11 cellular contexts compared by ENCODE assay signal in genomic region chr11:62654297-62654696, GRCh38. TPM values are rescaled to one million over a fixed set of nuclear protein-coding genes. Genes with fewer than 3 reads are reported as not detected.
DNase-seq lines count a peak whose midpoint lies in the region; ATAC-seq, FAIRE-seq and TF ChIP-seq lines count a peak whose summit lies in the region.
"Had no signal": no experiment of that assay in that cellular context is flagged by ENCODE, and none has a peak within 500 bp of the region (broad histone marks: within the 10 kb centered on the region; RNA-seq: fewer than 3 reads in every experiment).

No MANE protein-coding gene starts in this region.

- no peak overlapping the region for H3K4ac ChIP-seq in H1 (replicated peaks; ENCODE audit: insufficient read length, low read depth, low read length)

- H2AK5ac ChIP-seq in H1 (ENCODE audit: low read depth, low read length), result no peak overlapping the region

- peak overlapping the region; percentile 69 for H3K4me3 Mint-ChIP-seq in CD4-positive, alpha-beta T cell

- no peak overlapping the region for H2BK20ac ChIP-seq in H1 (ENCODE audit: low read length)

- H3K4me3 ChIP-seq in MM.1S (ENCODE audit: low read length) (no peak overlapping the region), H1 (ENCODE audit: extremely low read depth in 1 of 4, insufficient read depth in 2 of 4, low read depth in 3 of 4, low read length in 4 of 4) (no peak overlapping the region), sigmoid colon (no peak overlapping the region)
- H3K4me3 ChIP-seq: mucosa of descending colon had no signal

- CTCF ChIA-PET in CD4-positive, alpha-beta T cell (lab: Charles Lee), result interaction anchor here (1.3 kb wide), 1 partner anchor 40 kb away, joined by 4 read pairs; no protein-coding TSS in a partner anchor
- CTCF ChIA-PET in H1 (lab: Charles Lee; ENCODE audit: partially characterized antibody), result interaction anchor here (1.5 kb wide), 1 partner anchor 8 kb away, joined by 4 read pairs; no protein-coding TSS in a partner anchor

- H4K20me1 ChIP-seq in MM.1S (ENCODE audit: insufficient read depth, low read length), result no peaks in the 10 kb centered on the region
- peaks cover 0 to 8% of the 10 kb centered on the region in 2 experiments for H4K20me1 ChIP-seq in H1 (replicated peaks in 1 of 2; ENCODE audit: control insufficient read depth in 1 of 2, insufficient read depth in 2 of 2, low read length in 2 of 2)

- TF ChIP-seq EP300 in H1 (IDR thresholded peaks at IDR 0.05; ENCODE audit: borderline replicate concordance in 1 of 2, low read depth in 2 of 2, low read length in 2 of 2), result no peak
- TF ChIP-seq EP300 in sigmoid colon (IDR thresholded peaks at IDR 0.05), result no peak

- no peak overlapping the region for H3K23ac ChIP-seq in H1 (ENCODE audit: insufficient read length)

- POLR2A ChIA-PET in CD4-positive, alpha-beta T cell (lab: Charles Lee), result interaction anchor here (1.1 to 5.6 kb wide), 4 partner anchors 8 to 63 kb away, joined by 3 to 170 read pairs (median 7); partner anchors contain the start of genes C11orf98, CSKMT, GANAB and TUT1
- POLR2A ChIA-PET in H1 (lab: Charles Lee; ENCODE audit: partially characterized antibody), result interaction anchor here (1.0 to 50.4 kb wide), 4 partner anchors 32 to 201 kb away, joined by 3 to 2041 read pairs (median 6); partner anchors contain the start of genes BSCL2, C11orf98, CSKMT and GNG3

- no peaks in the 10 kb centered on the region for H3K27me3 ChIP-seq in CD4-positive, alpha-beta T cell (ENCODE audit: control insufficient read depth, insufficient read depth, low read length)
- no peaks in the 10 kb centered on the region for H3K27me3 ChIP-seq in MM.1S (replicated peaks; ENCODE audit: insufficient read depth, low read length)
- no peaks in the 10 kb centered on the region for H3K27me3 ChIP-seq in H1 (replicated peaks in 1 of 4; ENCODE audit: control insufficient read depth in 3 of 4, extremely low read depth in 1 of 4, insufficient read depth in 3 of 4, low read length in 3 of 4)
- H3K27me3 ChIP-seq in sigmoid colon, result no peaks in the 10 kb centered on the region

- FAIRE-seq in H1 (lab: Jason Lieb, UNC), result no peak
- no peak for FAIRE-seq in frontal cortex (lab: Jason Lieb, UNC)
- FAIRE-seq: endometrium had no signal

- H3K27ac Mint-ChIP-seq in CD4-positive, alpha-beta T cell, result peak overlapping the region; percentile 69

- H3K36me3 ChIP-seq in MM.1S (replicated peaks; ENCODE audit: insufficient read depth, low read length), result no peaks in the 10 kb centered on the region
- peaks cover 0 to 6% (median 2%) of the 10 kb centered on the region in 4 experiments; a peak in 4 of 8 replicates for H3K36me3 ChIP-seq in H1 (ENCODE audit: control insufficient read depth in 2 of 4, insufficient read depth in 4 of 4, low read length in 3 of 4)
- H3K36me3 ChIP-seq in sigmoid colon, result peaks cover 3 to 7% (median 5%) of the 10 kb centered on the region in 4 donors

- H2BK12ac ChIP-seq in H1 (ENCODE audit: low read depth, low read length), result no peak overlapping the region

- H2BK5ac ChIP-seq in H1 (ENCODE audit: low read depth, low read length), result no peak overlapping the region

- peaks cover 3% of the 10 kb centered on the region for H3K23me2 ChIP-seq in H1 (ENCODE audit: low read depth, low read length)

- H2BK15ac ChIP-seq in H1 (ENCODE audit: low read length), result no peak overlapping the region

- H3F3A ChIP-seq in MM.1S (ENCODE audit: insufficient read depth, low read length), result peaks cover 11% of the 10 kb centered on the region

- peaks cover 30% of the 10 kb centered on the region for H3K79me2 ChIP-seq in MM.1S (ENCODE audit: low read length)
- peaks cover 7 to 23% of the 10 kb centered on the region in 2 experiments for H3K79me2 ChIP-seq in H1 (ENCODE audit: control insufficient read depth in 1 of 2, insufficient read depth in 2 of 2, low read length in 2 of 2)

- no peaks in the 10 kb centered on the region for H3K27me3 Mint-ChIP-seq in CD4-positive, alpha-beta T cell

- no peak overlapping the region for H2BK120ac ChIP-seq in H1 (replicated peaks; ENCODE audit: low read depth, low read length)

- H3K14ac ChIP-seq in H1 (ENCODE audit: insufficient read length), result no peak overlapping the region

- no peak overlapping the region for H3K27ac ChIP-seq in CD4-positive, alpha-beta T cell (ENCODE audit: low read depth, low read length)
- H3K27ac ChIP-seq in MM.1S (ENCODE audit: low read length), result no peak overlapping the region
- H3K27ac ChIP-seq in H1 (ENCODE audit: low read depth, low read length), result no peak overlapping the region
- no peak overlapping the region for H3K27ac ChIP-seq in sigmoid colon

- no peak for TF ChIP-seq RAD21 in H1 (IDR thresholded peaks at IDR 0.05 in 1 of 2, conservative IDR thresholded peaks at IDR 0.05 in 1 of 2; ENCODE audit: low read depth in 2 of 2, low read length in 2 of 2)

- peaks cover 13% of the 10 kb centered on the region for H3K36me3 Mint-ChIP-seq in CD4-positive, alpha-beta T cell (ENCODE audit: low read depth)

- TF ChIP-seq POLR2A in H1 (IDR thresholded peaks at IDR 0.05; ENCODE audit: control extremely low read depth in 1 of 2, low read depth in 2 of 2, low read length in 2 of 2), result no peak
- TF ChIP-seq POLR2A in sigmoid colon (IDR thresholded peaks at IDR 0.05), result no peak

- H3K18ac ChIP-seq in H1 (ENCODE audit: extremely low read depth, low read length), result no peak overlapping the region

- H3K4me2 ChIP-seq in MM.1S (ENCODE audit: low read depth, low read length) (peak overlapping the region; percentile 41; the same call in 1 of the 2 replicates), H1 (ENCODE audit: insufficient read depth in 1 of 2, low read depth in 2 of 2, low read length in 2 of 2) (no peak overlapping the region; a peak in 1 of 4 replicates)

- H3K9me3 ChIP-seq in CD4-positive, alpha-beta T cell (ENCODE audit: control insufficient read depth, low read length), result no peaks in the 10 kb centered on the region
- H3K9me3 ChIP-seq in MM.1S (replicated peaks; ENCODE audit: insufficient read depth, low read length) (no peaks in the 10 kb centered on the region), H1 (ENCODE audit: insufficient read depth in 2 of 2, low read depth in 1 of 2, low read length in 1 of 2) (no peaks in the 10 kb centered on the region), sigmoid colon (no peaks in the 10 kb centered on the region)
- H3K9me3 ChIP-seq: mucosa of descending colon had no signal

- H2AFZ ChIP-seq in MM.1S (ENCODE audit: low read length) (peak overlapping the region; percentile 76), H1 (ENCODE audit: low read length) (no peak overlapping the region)

- H3K56ac ChIP-seq in H1 (replicated peaks; ENCODE audit: insufficient read length, low read depth, low read length), result no peak overlapping the region

- H4K5ac ChIP-seq in H1 (ENCODE audit: insufficient read length, low read depth, low read length), result no peak overlapping the region

- intact Hi-C loops in CD4-positive, alpha-beta T cell (cut with DNase I, micrococcal nuclease), result loop anchor here in 1 of 2 experiments (5.0 kb wide), 2 partner anchors 42 to 62 kb away; partner anchors contain the start of genes EML3, ROM1 and TUT1
- intact Hi-C loops in sigmoid colon (cut with DNase I), result loop anchor here (5.0 kb wide), 1 partner anchor 53 kb away; the partner anchor contains the start of genes BSCL2 and GNG3

- no peak for DNase-seq in CD4-positive, alpha-beta T cell
- DNase-seq in MM.1S (no peak), H1 (ENCODE audit: low read depth in 1 of 2, low spot score in 2 of 2) (no peak), sigmoid colon (no peak), frontal cortex (ENCODE audit: low spot score in 2 of 2) (no peak)
- DNase-seq: amygdala, Calu3, NCI-H1694 had no signal

- ATAC-seq in CD4-positive, alpha-beta T cell (ENCODE audit: poor library complexity), result no peak
- no peak for ATAC-seq in GM19328 (IDR thresholded peaks at IDR 0.05; ENCODE audit: unreplicated experiment)

- no peak for TF ChIP-seq CTCF in CD4-positive, alpha-beta T cell (IDR thresholded peaks at IDR 0.05)
- no peak for TF ChIP-seq CTCF in MM.1S (IDR thresholded peaks at IDR 0.05; ENCODE audit: low read length)
- no peak for TF ChIP-seq CTCF in H1 (IDR thresholded peaks at IDR 0.05; ENCODE audit: control extremely low read depth in 1 of 3, insufficient read depth in 1 of 3, low read depth in 1 of 3, low read length in 3 of 3)
- no peak for TF ChIP-seq CTCF in sigmoid colon (IDR thresholded peaks at IDR 0.05)

- H3K4me1 Mint-ChIP-seq in CD4-positive, alpha-beta T cell (ENCODE audit: low read depth), result peaks cover 17% of the 10 kb centered on the region

- WGBS in H1 (ENCODE audit: extremely low coverage in 1 of 2, insufficient coverage in 1 of 2, insufficient read length in 1 of 2, insufficient replicate concordance in 2 of 2, low coverage in 1 of 2, low lambda C conversion rate in 2 of 2, missing lambda C conversion rate in 1 of 2), 2 experiments, result 96% methylated on average over 11 of the region's 11 CpGs; no CpG with 5 or more reads in 1 of the 2 experiments
- WGBS in sigmoid colon, 2 donors, result 87 to 89% methylated on average over 11 of the region's 11 CpGs

- peaks cover 7% of the 10 kb centered on the region; the same call in 1 of the 2 replicates for H3K79me1 ChIP-seq in H1 (ENCODE audit: low read depth, low read length)

- H3K9me2 ChIP-seq in MM.1S (replicated peaks; ENCODE audit: insufficient read depth, low read length), result no peaks in the 10 kb centered on the region

- no peaks in the 10 kb centered on the region for H3K9me3 Mint-ChIP-seq in CD4-positive, alpha-beta T cell

- H3K9ac ChIP-seq in MM.1S (ENCODE audit: low read length) (no peak overlapping the region), H1 (replicated peaks in 1 of 4; ENCODE audit: extremely low read depth in 1 of 4, low read depth in 3 of 4, low read length in 3 of 4) (no peak overlapping the region; a peak in 1 of 7 replicates)

- H4K91ac ChIP-seq in H1 (replicated peaks; ENCODE audit: insufficient read length, low read length), result no peak overlapping the region

- H4K8ac ChIP-seq in H1 (ENCODE audit: extremely low read depth, insufficient read depth, low read length), result peak overlapping the region; percentile 35; the same call in 1 of the 2 replicates

- H3K4me1 ChIP-seq in MM.1S (ENCODE audit: low read length) (0 out of 2 replicates have a peak, but pooled peaks cover 4% of the 10 kb centered on the region), H1 (replicated peaks in 1 of 4; ENCODE audit: control insufficient read depth in 3 of 4, insufficient read depth in 4 of 4, low read length in 3 of 4) (no peaks in the 10 kb centered on the region), sigmoid colon (peaks cover 0 to 17% (median 15%) of the 10 kb centered on the region in 4 donors)

RNA-seq across cellular contexts. Expression of gene INTS5, which starts 1.2 kb away (rescaled TPM):
- total RNA-seq in CD4-positive, alpha-beta T cell, result 10 to 100 TPM; 16.3 TPM
- total RNA-seq in H1 (2021; fragmentation: NEBNext Ultra II Directional; extraction: Animal tissue kit (Norgen Biotek cat#: 25700)), result 29.3 and 30.1 TPM in 2 replicates
- polyA plus RNA-seq in H1 (2011; rRNA removed), result 23.6 and 30.3 TPM in 2 replicates
- 16.9 TPM for polyA plus RNA-seq in H1 (2011; cell fraction: cytosol; rRNA removed)
- 24.8 TPM for polyA plus RNA-seq in H1 (2011; cell fraction: nucleus; rRNA removed)
- 15.9 to 24.0 TPM (median 21.7 TPM) in 4 replicates for polyA plus RNA-seq in H1 (2012, experiment 1 of 2)
- 29.0 TPM for polyA plus RNA-seq in H1 (2012, experiment 2 of 2)
- 14.1 TPM for polyA plus RNA-seq in H1 (2013, experiment 1 of 2)
- 14.2 TPM for polyA plus RNA-seq in H1 (2013, experiment 2 of 2)
- polyA minus RNA-seq in H1 (2011; rRNA and poly(A)+ RNA removed), result 36.5 and 47.3 TPM in 2 replicates
- polyA minus RNA-seq in H1 (2011; cell fraction: cytosol; rRNA and poly(A)+ RNA removed), result 15.9 TPM
- polyA minus RNA-seq in H1 (2011; cell fraction: nucleus; rRNA and poly(A)+ RNA removed), result 24.9 TPM
- total RNA-seq in sigmoid colon, result 10 to 100 TPM; 11.2 to 13.2 (median 12.1) TPM
- polyA plus RNA-seq in sigmoid colon, result 10 to 100 TPM in 1 of 3 donors, 1 to 10 TPM in 2; 7.8 to 14.8 (median 8.8) TPM
- total RNA-seq in frontal cortex, result 20.8 TPM

RNA-seq across cellular contexts. Expression of gene GANAB, which starts 7.9 kb away (rescaled TPM):
- total RNA-seq in CD4-positive, alpha-beta T cell, result 100 to 1,000 TPM; 181 to 182 TPM
- total RNA-seq in H1 (2021; fragmentation: NEBNext Ultra II Directional; extraction: Animal tissue kit (Norgen Biotek cat#: 25700)), result 326 and 330 TPM in 2 replicates
- polyA plus RNA-seq in H1 (2011; rRNA removed), result 289 and 297 TPM in 2 replicates
- 275 TPM for polyA plus RNA-seq in H1 (2011; cell fraction: cytosol; rRNA removed)
- 508 TPM for polyA plus RNA-seq in H1 (2011; cell fraction: nucleus; rRNA removed)
- polyA plus RNA-seq in H1 (2012, experiment 1 of 2), result 262 to 319 TPM (median 285 TPM) in 4 replicates
- 291 TPM for polyA plus RNA-seq in H1 (2012, experiment 2 of 2)
- 382 TPM for polyA plus RNA-seq in H1 (2013, experiment 1 of 2)
- polyA plus RNA-seq in H1 (2013, experiment 2 of 2), result 320 TPM
- 365 and 405 TPM in 2 replicates for polyA minus RNA-seq in H1 (2011; rRNA and poly(A)+ RNA removed)
- polyA minus RNA-seq in H1 (2011; cell fraction: cytosol; rRNA and poly(A)+ RNA removed), result 182 TPM
- 152 TPM for polyA minus RNA-seq in H1 (2011; cell fraction: nucleus; rRNA and poly(A)+ RNA removed)
- total RNA-seq in sigmoid colon, result 100 to 1,000 TPM in 1 of 4 donors, 10 to 100 TPM in 3; 67.4 to 111 (median 77.9) TPM
- 100 to 1,000 TPM in 1 of 3 donors, 10 to 100 TPM in 2; 12.6 to 163 (median 37.9) TPM for polyA plus RNA-seq in sigmoid colon
- total RNA-seq in frontal cortex, result 62.8 TPM

RNA-seq across cellular contexts. Expression of gene C11orf98, which starts 10.7 kb away (rescaled TPM):
- 10 to 100 TPM; 14.3 to 18.5 TPM for total RNA-seq in CD4-positive, alpha-beta T cell
- total RNA-seq in H1 (2021; fragmentation: NEBNext Ultra II Directional; extraction: Animal tissue kit (Norgen Biotek cat#: 25700)), result 171 and 173 TPM in 2 replicates
- polyA plus RNA-seq in H1 (2011; rRNA removed) (68.0 and 72.1 TPM in 2 replicates), sigmoid colon (100 to 1,000 TPM; 166 to 183 (median 176) TPM)
- polyA plus RNA-seq in H1 (2011; cell fraction: cytosol; rRNA removed), result 154 TPM
- 107 TPM for polyA plus RNA-seq in H1 (2011; cell fraction: nucleus; rRNA removed)
- 146 to 196 TPM (median 168 TPM) in 4 replicates for polyA plus RNA-seq in H1 (2012, experiment 1 of 2)
- 164 TPM for polyA plus RNA-seq in H1 (2012, experiment 2 of 2)
- polyA plus RNA-seq in H1 (2013, experiment 1 of 2), result 226 TPM
- polyA plus RNA-seq in H1 (2013, experiment 2 of 2), result 250 TPM
- 14.8 and 17.1 TPM in 2 replicates for polyA minus RNA-seq in H1 (2011; rRNA and poly(A)+ RNA removed)
- polyA minus RNA-seq in H1 (2011; cell fraction: cytosol; rRNA and poly(A)+ RNA removed), result 16.8 TPM
- polyA minus RNA-seq in H1 (2011; cell fraction: nucleus; rRNA and poly(A)+ RNA removed), result 28.0 TPM
- total RNA-seq in sigmoid colon (10 to 100 TPM; 24.6 to 47.4 (median 26.9) TPM), frontal cortex (25.3 TPM)

RNA-seq across cellular contexts. Expression of gene CSKMT, which starts 10.8 kb away (rescaled TPM):
- total RNA-seq in CD4-positive, alpha-beta T cell, result 10 to 100 TPM; 17.8 to 18.8 TPM
- total RNA-seq in H1 (2021; fragmentation: NEBNext Ultra II Directional; extraction: Animal tissue kit (Norgen Biotek cat#: 25700)), result 66.1 and 67.8 TPM in 2 replicates
- polyA plus RNA-seq in H1 (2011; rRNA removed) (12.0 and 26.4 TPM in 2 replicates), sigmoid colon (10 to 100 TPM in 1 of 3 donors, 1 to 10 TPM in 2; 1.2 to 19.4 (median 4.9) TPM)
- 12.8 TPM for polyA plus RNA-seq in H1 (2011; cell fraction: cytosol; rRNA removed)
- 35.7 TPM for polyA plus RNA-seq in H1 (2011; cell fraction: nucleus; rRNA removed)
- 14.9 to 28.1 TPM (median 21.4 TPM) in 4 replicates for polyA plus RNA-seq in H1 (2012, experiment 1 of 2)
- polyA plus RNA-seq in H1 (2012, experiment 2 of 2), result 33.4 TPM
- 56.6 TPM for polyA plus RNA-seq in H1 (2013, experiment 1 of 2)
- 55.3 TPM for polyA plus RNA-seq in H1 (2013, experiment 2 of 2)
- polyA minus RNA-seq in H1 (2011; rRNA and poly(A)+ RNA removed), result 24.5 and 50.1 TPM in 2 replicates
- polyA minus RNA-seq in H1 (2011; cell fraction: cytosol; rRNA and poly(A)+ RNA removed), result 118 TPM
- polyA minus RNA-seq in H1 (2011; cell fraction: nucleus; rRNA and poly(A)+ RNA removed), result 195 TPM
- total RNA-seq in sigmoid colon (1 to 10 TPM; 2.9 to 6.1 (median 4.0) TPM), frontal cortex (10.2 TPM)

RNA-seq across cellular contexts. Expression of gene UQCC3, which starts 17.2 kb away (rescaled TPM):
- 1 to 10 TPM; 1.5 to 2.3 TPM for total RNA-seq in CD4-positive, alpha-beta T cell
- total RNA-seq in H1 (2021; fragmentation: NEBNext Ultra II Directional; extraction: Animal tissue kit (Norgen Biotek cat#: 25700)), result 14.2 and 15.2 TPM in 2 replicates
- 15.7 and 27.9 TPM in 2 replicates for polyA plus RNA-seq in H1 (2011; rRNA removed)
- polyA plus RNA-seq in H1 (2011; cell fraction: cytosol; rRNA removed), result 27.4 TPM
- polyA plus RNA-seq in H1 (2011; cell fraction: nucleus; rRNA removed), result 15.1 TPM
- polyA plus RNA-seq in H1 (2012, experiment 1 of 2), result 9.2 to 17.6 TPM (median 14.6 TPM) in 4 replicates
- 6.8 TPM for polyA plus RNA-seq in H1 (2012, experiment 2 of 2)
- polyA plus RNA-seq in H1 (2013, experiment 1 of 2), result 13.2 TPM
- polyA plus RNA-seq in H1 (2013, experiment 2 of 2), result 15.4 TPM
- polyA minus RNA-seq in H1 (2011; rRNA and poly(A)+ RNA removed), result 2.3 and 2.7 TPM in 2 replicates
- polyA minus RNA-seq in H1 (2011; cell fraction: cytosol; rRNA and poly(A)+ RNA removed), result 5.5 TPM
- polyA minus RNA-seq in H1 (2011; cell fraction: nucleus; rRNA and poly(A)+ RNA removed), result 9.4 TPM
- total RNA-seq in sigmoid colon, result 1 to 10 TPM; 4.9 to 9.7 (median 8.2) TPM
- 10 to 100 TPM; 15.8 to 19.8 (median 18.0) TPM for polyA plus RNA-seq in sigmoid colon
- total RNA-seq in frontal cortex, result 5.7 TPM
